14 cellular contexts compared by ENCODE assay signal in genomic region chr1:220887202-220887867, GRCh38. TPM values are rescaled to one million over a fixed set of nuclear protein-coding genes. Genes with fewer than 3 reads are reported as not detected.
DNase-seq lines count a peak whose midpoint lies in the region; ATAC-seq and TF ChIP-seq lines count a peak whose summit lies in the region.
"Had no signal": no experiment of that assay in that cellular context is flagged by ENCODE, and none has a peak within 500 bp of the region (broad histone marks: within the 10 kb centered on the region; RNA-seq: fewer than 3 reads in every experiment).

No MANE protein-coding gene starts in this region.

- no peaks in the 10 kb centered on the region for H3K4me1 Mint-ChIP-seq in T-helper 1 cell treated with Interleukin-12 subunit alpha and Interleukin-12 subunit beta and Interleukin-4 antibody, amounts not matched to agents 30 μg/mL and 1 μg/mL, for 36 hours (ENCODE audit: low read depth)
- H3K4me1 Mint-ChIP-seq in naive B cell (peaks cover 29 to 42% (median 36%) of the 10 kb centered on the region in 3 donors), type B pancreatic cell (ENCODE audit: unreplicated experiment) (peaks cover 15% of the 10 kb centered on the region)

- H3K36me3 Mint-ChIP-seq in T-helper 1 cell treated with Interleukin-12 subunit alpha and Interleukin-12 subunit beta and Interleukin-4 antibody, amounts not matched to agents 30 μg/mL and 1 μg/mL, for 36 hours (ENCODE audit: low read depth): no peaks in the 10 kb centered on the region
- H3K36me3 Mint-ChIP-seq in naive B cell: peaks cover 16 to 26% of the 10 kb centered on the region in 2 donors
- H3K36me3 Mint-ChIP-seq in type B pancreatic cell: no peaks in the 10 kb centered on the region

- H3K36me3 ChIP-seq in esophagus muscularis mucosa: peaks cover 14 to 42% (median 32%) of the 10 kb centered on the region in 4 donors
- H3K36me3 ChIP-seq in OCI-LY7 (ENCODE audit: insufficient read depth, low read length): no peaks in the 10 kb centered on the region

- TF ChIP-seq CTCF in esophagus muscularis mucosa (IDR thresholded peaks at IDR 0.05): no peak
- no peak for TF ChIP-seq CTCF in type B pancreatic cell (conservative IDR thresholded peaks at IDR 0.05)
- TF ChIP-seq CTCF in OCI-LY7 (conservative IDR thresholded peaks at IDR 0.05; ENCODE audit: low read length): no peak

- POLR2A ChIA-PET in OCI-LY7 (lab: Charles Lee): no interaction called here

- no peak overlapping the region for H3K4me2 ChIP-seq in OCI-LY7 (ENCODE audit: low read length)
- H3K4me2 ChIP-seq: A549 had no signal

- H3K4me3 Mint-ChIP-seq in T-helper 1 cell treated with Interleukin-12 subunit alpha and Interleukin-12 subunit beta and Interleukin-4 antibody, amounts not matched to agents 30 μg/mL and 1 μg/mL, for 36 hours: peak overlapping the region; percentile 28
- peak overlapping the region; percentile 48 to 85 (median 76) for H3K4me3 Mint-ChIP-seq in naive B cell
- H3K4me3 Mint-ChIP-seq in type B pancreatic cell: peak overlapping the region; percentile 66

- DNase-seq in T-helper 1 cell (no peak), esophagus muscularis mucosa (ENCODE audit: extremely low spot score) (peak; percentile 87), naive B cell (no peak), type B pancreatic cell (ENCODE audit: extremely low spot score, unreplicated experiment) (no peak), NCI-H774 (lab: John Stamatoyannopoulos, UW) (no peak), OCI-LY7 (ENCODE audit: low spot score) (no peak)
- no peak for DNase-seq in activated CD8-positive, alpha-beta memory T cell treated with anti-CD3 and anti-CD28 coated beads for 24 hours
- DNase-seq: activated CD4-positive, alpha-beta T cell treated with anti-CD3 and anti-CD28 coated beads, Interleukin-2, amount 50 U/mL, for 4 hours; amygdala; gastrocnemius medialis; MG63; Peyer's patch had no signal

- no peaks in the 10 kb centered on the region for H3K79me2 ChIP-seq in OCI-LY7 (ENCODE audit: insufficient read depth, low read depth, low read length)

- H3K9me2 ChIP-seq in OCI-LY7 (ENCODE audit: insufficient read depth, low read length): no peaks in the 10 kb centered on the region

- peak; percentile 72 to 76 for ATAC-seq in naive B cell (ENCODE audit: low read depth in 2 of 2)
- ATAC-seq: A549, gastrocnemius medialis had no signal

- peaks cover 67% of the 10 kb centered on the region for H3K27me3 Mint-ChIP-seq in T-helper 1 cell treated with Interleukin-12 subunit alpha and Interleukin-12 subunit beta and Interleukin-4 antibody, amounts not matched to agents 30 μg/mL and 1 μg/mL, for 36 hours (ENCODE audit: low read depth)
- H3K27me3 Mint-ChIP-seq in naive B cell: peaks cover 68 to 95% (median 71%) of the 10 kb centered on the region in 3 donors
- peaks cover 100% of the 10 kb centered on the region for H3K27me3 Mint-ChIP-seq in type B pancreatic cell

- peak overlapping the region; percentile 22 to 33 (median 28) for H3K4me3 ChIP-seq in esophagus muscularis mucosa
- no peak overlapping the region for H3K4me3 ChIP-seq in OCI-LY7 (ENCODE audit: low read depth, low read length, poor library complexity, severe bottlenecking)
- H3K4me3 ChIP-seq: A549, MG63 had no signal

- intact Hi-C loops in esophagus muscularis mucosa (cut with DNase I) (no loop called here), OCI-LY7 (cut with micrococcal nuclease; ENCODE audit: unreplicated experiment) (no loop called here)

- no peaks in the 10 kb centered on the region for H3K9me3 ChIP-seq in esophagus muscularis mucosa
- no peaks in the 10 kb centered on the region for H3K9me3 ChIP-seq in OCI-LY7 (ENCODE audit: low read length)
- H3K9me3 ChIP-seq: A549, gastrocnemius medialis, MG63 had no signal

- TF ChIP-seq POLR2A in esophagus muscularis mucosa (IDR thresholded peaks at IDR 0.05; ENCODE audit: low read depth): no peak

- peaks cover 23 to 37% (median 32%) of the 10 kb centered on the region in 4 donors for H3K4me1 ChIP-seq in esophagus muscularis mucosa
- no peaks in the 10 kb centered on the region for H3K4me1 ChIP-seq in OCI-LY7 (ENCODE audit: insufficient read depth, low read length, poor library complexity, severe bottlenecking)

- H2AFZ ChIP-seq in OCI-LY7 (ENCODE audit: low read length): no peak overlapping the region

- CTCF ChIA-PET in OCI-LY7 (lab: Charles Lee; ENCODE audit: unreplicated experiment): interaction anchor here (0.6 kb wide), 1 partner anchor 524 kb away, joined by 5 read pairs; no protein-coding TSS in a partner anchor

- H3K27ac ChIP-seq in esophagus muscularis mucosa (replicated peaks in 1 of 4) (no peak overlapping the region), OCI-LY7 (ENCODE audit: low read depth, low read length, poor library complexity, severe bottlenecking) (no peak overlapping the region)
- H3K27ac ChIP-seq: A549, gastrocnemius medialis had no signal

- H3K27ac Mint-ChIP-seq in T-helper 1 cell treated with Interleukin-12 subunit alpha and Interleukin-12 subunit beta and Interleukin-4 antibody, amounts not matched to agents 30 μg/mL and 1 μg/mL, for 36 hours: no peak overlapping the region
- H3K27ac Mint-ChIP-seq in naive B cell (peak overlapping the region in 1 of 6 donors; percentile 22), type B pancreatic cell (no peak overlapping the region)

- no peak for TF ChIP-seq EP300 in esophagus muscularis mucosa (IDR thresholded peaks at IDR 0.05)

- no peaks in the 10 kb centered on the region for H4K20me1 ChIP-seq in OCI-LY7 (ENCODE audit: insufficient read depth, low read length)

- H3K9me3 Mint-ChIP-seq in T-helper 1 cell treated with Interleukin-12 subunit alpha and Interleukin-12 subunit beta and Interleukin-4 antibody, amounts not matched to agents 30 μg/mL and 1 μg/mL, for 36 hours: no peaks in the 10 kb centered on the region
- H3K9me3 Mint-ChIP-seq in naive B cell (peaks cover 0 to 1% (median 0%) of the 10 kb centered on the region in 7 donors), type B pancreatic cell (no peaks in the 10 kb centered on the region)

- no TSS peak for BruUV-seq in OCI-LY7 (replicated peaks; lab: Mats Ljungman, UMichigan)

- H3K27me3 ChIP-seq in esophagus muscularis mucosa: peaks cover 11 to 62% (median 25%) of the 10 kb centered on the region in 4 donors
- H3K27me3 ChIP-seq: MG63 had no signal

- WGBS in esophagus muscularis mucosa: 33% methylated on average over 19 of the region's 36 CpGs

RNA-seq across cellular contexts. Expression of gene HLX, which starts 8.1 kb away (rescaled TPM):
- total RNA-seq in esophagus muscularis mucosa (10 to 100 TPM in 3 of 4 donors, 1 to 10 TPM in 1; 8.7 to 27.3 (median 16.1) TPM), type B pancreatic cell (ENCODE audit: low replicate concordance) (0.64 and 2.3 TPM in 2 replicates), OCI-LY7 (2022) (not detected in 2 replicates)
- polyA plus RNA-seq in naive B cell (ENCODE audit: low read depth in 6 of 6): 1 to 10 TPM in 4 of 6 donors, under 1 TPM in 1, not detected in 1; 0.92 to 3.5 (median 2.7) TPM
- total RNA-seq in OCI-LY7 (2014; rRNA removed; shearing (Covaris generic)): not detected in 2 replicates
